ENCODE assay signal across 1 cellular context in genomic region chr20:50695144-50695872, GRCh38.
A peak's percentile ranks its signal among the peaks of the same experiment; 100 is the strongest.
TF ChIP-seq lines count a peak whose summit lies in the region.

No MANE protein-coding gene starts in this region.

TF ChIP-seq in HepG2, 621 proteins besides CTCF, POLR2A, EP300 and RAD21 (continued from another document):
- TF ChIP-seq PRPF4 (IDR thresholded peaks at IDR 0.05; ENCODE audit: low read depth, low read length, poor library complexity, severe bottlenecking) (no peak), ZNF850 (CRISPR knock-in tag; conservative IDR thresholded peaks at IDR 0.05) (0 out of 2 replicates have a peak, but pooled peaks have one; percentile 39), MAFF (IDR thresholded peaks at IDR 0.05; ENCODE audit: low read depth, low read length) (no peak), SMARCE1 (IDR thresholded peaks at IDR 0.05; ENCODE audit: borderline replicate concordance) (0 out of 2 replicates have a peak, but pooled peaks have one; percentile 30), GATA4 (IDR thresholded peaks at IDR 0.05; ENCODE audit: borderline replicate concordance, low read depth) (no peak), ZFP82 (CRISPR knock-in tag; IDR thresholded peaks at IDR 0.05; ENCODE audit: borderline replicate concordance) (0 out of 2 replicates have a peak, but pooled peaks have one; percentile 41), AKAP8 (CRISPR knock-in tag; IDR thresholded peaks at IDR 0.05) (no peak), ZNF646 (CRISPR knock-in tag; IDR thresholded peaks at IDR 0.05) (no peak)
